Comparison of ENCODE assay signal across 7 cellular contexts in the genomic region with DNA sequence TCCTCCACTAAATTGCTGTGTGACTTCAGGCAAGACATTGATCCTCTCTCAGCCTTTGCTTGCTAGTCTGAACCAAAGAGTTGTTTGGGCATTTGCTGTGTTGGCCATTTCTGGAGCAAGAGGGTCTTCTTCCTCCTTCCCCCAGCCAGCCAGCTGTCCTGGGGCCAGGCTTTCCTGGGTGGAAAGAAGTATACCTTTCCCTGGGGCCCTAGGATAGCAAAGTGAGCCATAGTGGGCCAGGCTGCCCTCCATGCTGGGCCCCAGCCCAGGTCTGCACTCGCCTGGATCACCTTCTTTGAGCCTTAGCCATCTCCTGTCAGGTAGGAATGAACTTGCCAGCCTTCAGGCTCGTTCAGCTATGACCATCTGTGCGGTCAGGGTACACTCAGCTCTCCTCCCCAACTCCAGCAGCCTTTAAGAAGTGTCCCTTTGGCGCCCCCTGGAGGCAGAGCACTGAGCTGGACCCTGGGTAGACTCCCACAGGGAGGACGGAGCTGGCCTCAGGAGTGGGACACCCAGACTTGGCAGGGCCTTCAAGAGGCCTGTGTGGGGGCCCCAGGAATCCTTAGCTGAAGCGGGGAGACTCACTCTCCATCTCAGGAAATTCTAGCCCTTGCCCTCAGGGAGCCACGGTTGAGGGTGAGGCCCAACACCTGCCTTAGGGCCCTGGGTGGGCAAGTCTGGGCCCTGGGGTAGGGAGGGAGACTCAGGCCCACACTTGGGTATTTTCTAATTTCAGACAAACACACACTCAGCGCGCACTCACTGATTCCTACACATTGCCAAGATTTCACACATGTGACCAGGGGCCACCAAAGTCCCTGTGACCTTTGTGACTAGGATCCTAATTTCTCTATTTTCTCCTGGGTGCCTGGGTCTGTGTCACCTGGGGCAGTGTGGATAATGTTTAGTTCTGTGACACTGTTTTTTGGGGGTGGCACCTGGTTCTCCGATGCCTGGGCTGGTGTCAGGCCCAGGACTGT. TPM values are rescaled to one million over a fixed set of nuclear protein-coding genes. Genes with fewer than 3 reads are reported as not detected.
DNase-seq lines count a peak whose midpoint lies in the region; ATAC-seq and TF ChIP-seq lines count a peak whose summit lies in the region.

No MANE protein-coding gene starts in this region.

- no peaks in the 10 kb centered on the region for H4K20me1 ChIP-seq in OCI-LY7 (ENCODE audit: insufficient read depth, low read length)

- no TSS peak for BruUV-seq in OCI-LY7 (replicated peaks; lab: Mats Ljungman, UMichigan)

- WGBS in esophagus squamous epithelium, 2 donors: 53 to 59% methylated on average over 3 to 6 of the region's 10 CpGs

- no peaks in the 10 kb centered on the region for H3K79me2 ChIP-seq in OCI-LY7 (ENCODE audit: insufficient read depth, low read depth, low read length)

- POLR2A ChIA-PET in OCI-LY7 (lab: Charles Lee): interaction anchor here (0.7 kb wide), 1 partner anchor 43 kb away, joined by 3 read pairs; no protein-coding TSS in a partner anchor

- H3K4me1 ChIP-seq in OCI-LY7 (ENCODE audit: insufficient read depth, low read length, poor library complexity, severe bottlenecking) (peaks cover 8% of the 10 kb centered on the region), esophagus squamous epithelium (no peaks in the 10 kb centered on the region)

- intact Hi-C loops in OCI-LY7 (cut with micrococcal nuclease; ENCODE audit: unreplicated experiment): loop anchor here (1.0 to 5.0 kb wide), 5 partner anchors 42 to 276 kb away; no protein-coding TSS in a partner anchor
- intact Hi-C loops in esophagus squamous epithelium (cut with DNase I): loop anchor here (10.0 kb wide), 1 partner anchor 280 kb away; no protein-coding TSS in a partner anchor
- intact Hi-C loops in natural killer cell (cut with micrococcal nuclease): loop anchor here (1.0 kb wide), 2 partner anchors 65 to 276 kb away; no protein-coding TSS in a partner anchor

- H3K4me3 ChIP-seq in OCI-LY7 (ENCODE audit: low read depth, low read length, poor library complexity, severe bottlenecking): no peak overlapping the region
- H3K4me3 ChIP-seq in esophagus squamous epithelium: no peak overlapping the region

- no peaks in the 10 kb centered on the region for H3K4me1 Mint-ChIP-seq in natural killer cell
- H3K4me1 Mint-ChIP-seq in stimulated activated memory B cell treated with anti-CD40 and anti-IgM and Interleukin-4, amounts not matched to agents 10 μg/mL and 1 μg/mL and 100 μg/mL, for 72 hours: no peaks in the 10 kb centered on the region

- H3K27ac Mint-ChIP-seq in natural killer cell: no peak overlapping the region
- no peak overlapping the region for H3K27ac Mint-ChIP-seq in stimulated activated memory B cell treated with anti-CD40 and anti-IgM and Interleukin-4, amounts not matched to agents 10 μg/mL and 1 μg/mL and 100 μg/mL, for 72 hours

- ATAC-seq in GM18498 (IDR thresholded peaks at IDR 0.05; ENCODE audit: unreplicated experiment): peak; percentile 65
- ATAC-seq in natural killer cell: peak; percentile 77 to 95 (median 93)
- ATAC-seq in stimulated activated memory B cell treated with anti-CD40 and anti-IgM and Interleukin-4, amounts not matched to agents 10 μg/mL and 1 μg/mL and 100 μg/mL, for 72 hours: peak; percentile 75

- H3K27ac ChIP-seq in OCI-LY7 (ENCODE audit: low read depth, low read length, poor library complexity, severe bottlenecking) (no peak overlapping the region), esophagus squamous epithelium (no peak overlapping the region)

- no peak overlapping the region for H3K4me3 Mint-ChIP-seq in natural killer cell
- no peak overlapping the region for H3K4me3 Mint-ChIP-seq in stimulated activated memory B cell treated with anti-CD40 and anti-IgM and Interleukin-4, amounts not matched to agents 10 μg/mL and 1 μg/mL and 100 μg/mL, for 72 hours

- TF ChIP-seq CTCF in OCI-LY7 (conservative IDR thresholded peaks at IDR 0.05; ENCODE audit: low read length) (peak; percentile 95), esophagus squamous epithelium (IDR thresholded peaks at IDR 0.05) (peak; percentile 63 to 87 (median 84)), natural killer cell (IDR thresholded peaks at IDR 0.05) (peak; percentile 84)

- peaks cover 0 to 6% of the 10 kb centered on the region in 2 donors for H3K27me3 Mint-ChIP-seq in natural killer cell (ENCODE audit: low read depth in 2 of 2)
- no peaks in the 10 kb centered on the region for H3K27me3 Mint-ChIP-seq in stimulated activated memory B cell treated with anti-CD40 and anti-IgM and Interleukin-4, amounts not matched to agents 10 μg/mL and 1 μg/mL and 100 μg/mL, for 72 hours

- peaks cover 0 to 22% (median 0%) of the 10 kb centered on the region in 4 donors for H3K27me3 ChIP-seq in esophagus squamous epithelium

- H3K4me2 ChIP-seq in OCI-LY7 (ENCODE audit: low read length): 0 out of 2 replicates have a peak overlapping the region, but pooled peaks have one; percentile 9

- H3K36me3 Mint-ChIP-seq in natural killer cell: no peaks in the 10 kb centered on the region
- H3K36me3 Mint-ChIP-seq in stimulated activated memory B cell treated with anti-CD40 and anti-IgM and Interleukin-4, amounts not matched to agents 10 μg/mL and 1 μg/mL and 100 μg/mL, for 72 hours: no peaks in the 10 kb centered on the region

- no peak overlapping the region for H2AFZ ChIP-seq in OCI-LY7 (ENCODE audit: low read length)

- no peak for TF ChIP-seq POLR2A in esophagus squamous epithelium (IDR thresholded peaks at IDR 0.05)

- H3K36me3 ChIP-seq in OCI-LY7 (ENCODE audit: insufficient read depth, low read length) (no peaks in the 10 kb centered on the region), esophagus squamous epithelium (peaks cover 0 to 10% (median 0%) of the 10 kb centered on the region in 3 donors)

- CTCF ChIA-PET in OCI-LY7 (lab: Charles Lee; ENCODE audit: unreplicated experiment): interaction anchor here (0.8 to 2.6 kb wide), 6 partner anchors 9 to 275 kb away, joined by 3 to 27 read pairs (median 4); a partner anchor contains a TSS

- H3K9me3 ChIP-seq in OCI-LY7 (ENCODE audit: low read length) (no peaks in the 10 kb centered on the region), esophagus squamous epithelium (no peaks in the 10 kb centered on the region)

- H3K9me2 ChIP-seq in OCI-LY7 (ENCODE audit: insufficient read depth, low read length): no peaks in the 10 kb centered on the region

- peak; percentile 75 for DNase-seq in HT1080 (ENCODE audit: low read depth)
- peak; percentile 82 for DNase-seq in OCI-LY7 (ENCODE audit: low spot score)
- peak; percentile 72 for DNase-seq in activated T-cell treated with anti-CD3 and anti-CD28 coated beads for 4 hours
- DNase-seq in esophagus squamous epithelium (lab: John Stamatoyannopoulos, UW): no peak
- peak; percentile 77 for DNase-seq in natural killer cell

- no peaks in the 10 kb centered on the region for H3K9me3 Mint-ChIP-seq in natural killer cell
- H3K9me3 Mint-ChIP-seq in stimulated activated memory B cell treated with anti-CD40 and anti-IgM and Interleukin-4, amounts not matched to agents 10 μg/mL and 1 μg/mL and 100 μg/mL, for 72 hours: no peaks in the 10 kb centered on the region

RNA-seq across cellular contexts. Expression of a gene that starts 35.6 kb away (rescaled TPM):
- total RNA-seq in HT1080 (2014; rRNA removed; shearing (Covaris generic)): 0.10 and 0.33 TPM in 2 replicates
- 0.07 and 0.20 TPM in 2 replicates for polyA plus RNA-seq in HT1080 (2015; cell fraction: cytosol; rRNA removed)
- 0.12 TPM in 1 of 2 replicates, not detected in the other for polyA plus RNA-seq in HT1080 (2015; cell fraction: nucleus; rRNA removed)
- not detected in 2 replicates for total RNA-seq in OCI-LY7 (2014; rRNA removed; shearing (Covaris generic))
- total RNA-seq in OCI-LY7 (2022) (not detected in 2 replicates), esophagus squamous epithelium (under 1 TPM in 1 of 4 donors, not detected in 3; 0.09 TPM), natural killer cell (under 1 TPM; 0.34 to 0.75 (median 0.45) TPM)

RNA-seq across cellular contexts. Expression of a gene that starts 54.1 kb away (rescaled TPM):
- total RNA-seq in HT1080 (2014; rRNA removed; shearing (Covaris generic)): not detected in 2 replicates
- polyA plus RNA-seq in HT1080 (2015; cell fraction: cytosol; rRNA removed): not detected in 2 replicates
- not detected in 2 replicates for polyA plus RNA-seq in HT1080 (2015; cell fraction: nucleus; rRNA removed)
- total RNA-seq in OCI-LY7 (2014; rRNA removed; shearing (Covaris generic)): 0.03 TPM in 1 of 2 replicates, not detected in the other
- total RNA-seq in OCI-LY7 (2022) (not detected in 2 replicates), esophagus squamous epithelium (10 to 100 TPM in 3 of 4 donors, 1 to 10 TPM in 1; 3.6 to 35.7 (median 16.1) TPM), natural killer cell (not detected)
